ENCODE assay signal across 20 cellular contexts in the genomic region with DNA sequence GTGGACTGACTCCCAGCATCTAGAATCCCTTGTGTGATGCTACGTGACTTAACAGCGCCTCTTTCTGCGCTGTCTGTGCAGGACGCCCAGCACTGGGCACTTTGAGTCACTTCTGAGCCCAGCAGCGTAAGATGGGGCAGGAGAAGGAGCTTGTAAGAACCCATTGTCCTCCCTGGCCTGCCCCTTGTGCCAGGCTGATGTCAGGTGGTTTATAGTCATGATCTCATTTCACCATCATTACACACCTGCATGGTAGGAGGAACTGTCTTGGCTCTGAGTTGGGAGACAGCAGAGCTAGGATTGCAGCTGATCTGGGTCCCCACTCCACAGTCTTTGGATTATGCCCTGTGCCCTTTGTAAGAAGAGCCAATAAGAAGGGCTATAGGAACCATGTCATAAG. TPM values are rescaled to one million over a fixed set of nuclear protein-coding genes. Genes with fewer than 3 reads are reported as not detected.
A peak's percentile ranks its signal among the peaks of the same experiment; 100 is the strongest.
DNase-seq lines count a peak whose midpoint lies in the region; ATAC-seq, FAIRE-seq and TF ChIP-seq lines count a peak whose summit lies in the region.
"Had no signal": no experiment of that assay in that cellular context is flagged by ENCODE, and none has a peak within 500 bp of the region (broad histone marks: within the 10 kb centered on the region; RNA-seq: fewer than 3 reads in every experiment).

No MANE protein-coding gene starts in this region.

- H4K20me1 ChIP-seq in Loucy (ENCODE audit: insufficient read depth, low read length, poor library complexity, severe bottlenecking) = peaks cover 51% of the 10 kb centered on the region

- H3K27me3 ChIP-seq in ACC112 (ENCODE audit: insufficient read depth, low read length) (no peaks in the 10 kb centered on the region), Loucy (ENCODE audit: insufficient read depth, low read length, poor library complexity, severe bottlenecking) (no peaks in the 10 kb centered on the region), prostate gland (replicated peaks; ENCODE audit: insufficient read depth) (no peaks in the 10 kb centered on the region)

- intact Hi-C loops in prostate gland (cut with DNase I) = no loop called here

- DNase-seq in prostate gland (ENCODE audit: low spot score) = no peak
- no peak for DNase-seq in central memory CD4-positive, alpha-beta T cell
- DNase-seq in frontal cortex (ENCODE audit: low spot score in 2 of 2) = no peak
- DNase-seq: activated CD4-positive, alpha-beta T cell treated with anti-CD3 and anti-CD28 coated beads, Interleukin-2, amount 50 U/mL, for 1 hour; activated effector memory CD4-positive, alpha-beta T cell treated with anti-CD3 and anti-CD28 coated beads, Interleukin-2, amount 50 U/mL, for 16 hours; CD8-positive, alpha-beta memory T cell; GDM1; head of caudate nucleus; NCI-H1436; NCI-H2227 treated with DMSO at 0.1 percent for 48 hours; PC-3; right cardiac atrium; SIG-M5; stimulated activated CD4-positive, alpha-beta T cell treated with anti-CD3 and anti-CD28 coated beads, Interleukin-15, amount 100 ng/mL, for 24 hours; T-cell had no signal

- H3K4me1 ChIP-seq in ACC112 (ENCODE audit: control insufficient read depth, insufficient read depth, low read length, unreplicated experiment) = peaks cover 33% of the 10 kb centered on the region
- peaks cover 58% of the 10 kb centered on the region for H3K4me1 ChIP-seq in Loucy (ENCODE audit: insufficient read depth, low read length, poor library complexity, severe bottlenecking)
- H3K4me1 ChIP-seq in prostate gland (replicated peaks) = peaks cover 19% of the 10 kb centered on the region

- H3K79me2 ChIP-seq in ACC112 (ENCODE audit: control insufficient read depth, insufficient read depth, low read length, unreplicated experiment) (peaks cover 94% of the 10 kb centered on the region), Loucy (ENCODE audit: insufficient read depth, low read length) (peaks cover 100% of the 10 kb centered on the region)

- H3K4me3 ChIP-seq in ACC112 (ENCODE audit: low read depth, low read length) = no peak overlapping the region
- H3K4me3 ChIP-seq in Loucy (ENCODE audit: low read length, poor library complexity, severe bottlenecking) = no peak overlapping the region
- H3K4me3 ChIP-seq in prostate gland = no peak overlapping the region

- no peak for TF ChIP-seq CTCF in Loucy (conservative IDR thresholded peaks at IDR 0.05; ENCODE audit: low read length)
- TF ChIP-seq CTCF in prostate gland (IDR thresholded peaks at IDR 0.05) = no peak

- TF ChIP-seq POLR2A in prostate gland (IDR thresholded peaks at IDR 0.05) = no peak

- H2AFZ ChIP-seq in ACC112 (ENCODE audit: low read length, unreplicated experiment) (no peak overlapping the region), Loucy (ENCODE audit: low read length) (no peak overlapping the region)

- H3F3A ChIP-seq in Loucy (ENCODE audit: low read depth) = no peaks in the 10 kb centered on the region

- H3K9ac ChIP-seq in Loucy (ENCODE audit: low read depth, low read length, poor library complexity, severe bottlenecking) = peak overlapping the region; percentile 22

- H3K4me2 ChIP-seq in Loucy (ENCODE audit: low read depth, low read length, poor library complexity, severe bottlenecking) = peak overlapping the region; percentile 81

- FAIRE-seq in frontal cortex (lab: Jason Lieb, UNC) = no peak

- H3K9me3 ChIP-seq in Loucy (ENCODE audit: insufficient read depth, low read depth, low read length) (no peaks in the 10 kb centered on the region), prostate gland (no peaks in the 10 kb centered on the region)

- WGBS in prostate gland = 96% methylated on average over 5 of the region's 5 CpGs

- H3K36me3 ChIP-seq in ACC112 (ENCODE audit: insufficient read depth, low read length) (peaks cover 16% of the 10 kb centered on the region; the same call in 1 of the 2 replicates), Loucy (ENCODE audit: insufficient read depth, low read length) (peaks cover 7% of the 10 kb centered on the region; the same call in 1 of the 2 replicates), prostate gland (no peaks in the 10 kb centered on the region)

- peak; percentile 30 for ATAC-seq in esophagus mucosa
- no peak for ATAC-seq in GM19328 (IDR thresholded peaks at IDR 0.05; ENCODE audit: unreplicated experiment)
- ATAC-seq in GM18520 (IDR thresholded peaks at IDR 0.05; ENCODE audit: unreplicated experiment) = no peak
- ATAC-seq: PC-3, right cardiac atrium, T-cell had no signal

- H3K9me2 ChIP-seq in Loucy (replicated peaks; ENCODE audit: low read depth, low read length) = no peaks in the 10 kb centered on the region

- H3K27ac ChIP-seq in ACC112 (ENCODE audit: low read depth, low read length) (peak overlapping the region; percentile 30; the same call in 1 of the 2 replicates), prostate gland (peak overlapping the region; percentile 78 to 96)

RNA-seq across cellular contexts. Expression of a gene that starts 12.2 kb away (rescaled TPM):
- total RNA-seq in esophagus mucosa (58.3 TPM), prostate gland (100 to 1,000 TPM; 228 to 380 TPM), frontal cortex (33.0 TPM)
